Comparison of ENCODE assay signal across 15 cellular contexts in the genomic region with DNA sequence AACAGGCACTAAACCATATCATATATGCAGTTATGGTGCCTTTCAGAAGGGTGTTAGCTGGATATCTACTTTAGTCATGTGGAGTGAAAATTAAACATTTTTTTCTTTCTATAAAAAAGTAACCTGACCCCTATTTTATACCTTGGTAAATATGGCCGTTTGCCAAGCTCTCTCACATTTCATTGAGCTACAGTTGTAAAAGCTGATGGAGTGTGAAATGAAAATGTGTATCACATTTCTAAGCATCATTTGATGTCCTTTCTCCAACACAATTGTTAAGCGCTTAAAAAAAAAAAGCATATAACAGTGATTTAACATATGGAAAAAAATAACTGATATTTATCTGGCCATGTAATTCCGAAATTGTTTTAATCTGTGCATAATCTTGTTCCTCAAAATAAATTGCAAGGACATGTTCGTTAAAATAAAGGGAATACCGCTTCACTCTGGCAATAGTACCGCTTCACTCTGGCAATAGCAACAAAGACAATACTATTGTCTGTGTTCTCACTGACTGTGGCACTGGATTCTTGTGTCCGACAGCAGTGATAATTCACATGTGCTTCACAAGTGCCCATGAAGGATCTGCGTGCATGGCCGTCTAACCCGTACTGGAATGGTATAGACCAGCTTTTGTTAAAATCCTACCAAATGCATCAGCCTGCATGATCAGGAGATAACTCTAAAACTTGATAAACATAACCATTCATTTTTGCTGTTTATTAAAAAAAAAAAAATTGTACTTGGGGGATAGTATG.
A peak's percentile ranks its signal among the peaks of the same experiment; 100 is the strongest.
DNase-seq lines count a peak whose midpoint lies in the region; ATAC-seq and TF ChIP-seq lines count a peak whose summit lies in the region.
"Had no signal": no experiment of that assay in that cellular context is flagged by ENCODE, and none has a peak within 500 bp of the region (broad histone marks: within the 10 kb centered on the region; RNA-seq: fewer than 3 reads in every experiment).

No MANE protein-coding gene starts in this region.

- intact Hi-C loops in PC-3 (cut with micrococcal nuclease) = loop anchor here (1.0 to 10.0 kb wide), 3 partner anchors 63 to 326 kb away; no protein-coding TSS in a partner anchor

- H3K36me3 Mint-ChIP-seq in activated naive CD4-positive, alpha-beta T cell treated with anti-CD3 and anti-CD28 coated beads, Interleukin-2, amount 10 ng/mL, durations not matched to agents 7 days and 5 days = peaks cover 7% of the 10 kb centered on the region

- DNase-seq in LoVo (ENCODE audit: low spot score) = peak; percentile 4
- DNase-seq in NCI-H2107 (lab: John Stamatoyannopoulos, UW) = peak; percentile 86
- DNase-seq in PC-3 = peak; percentile 82
- peak; percentile 47 for DNase-seq in pons (ENCODE audit: low spot score)
- no peak for DNase-seq in caudate nucleus (lab: John Stamatoyannopoulos, UW)
- no peak for DNase-seq in activated naive CD4-positive, alpha-beta T cell treated with anti-CD3 and anti-CD28 coated beads, Interleukin-2, amount 10 ng/mL, durations not matched to agents 7 days and 5 days
- no peak for DNase-seq in HUDEP-2 (lab: John Stamatoyannopoulos, UW; ENCODE audit: unreplicated experiment in 76 of 76)
- DNase-seq: activated CD4-positive, alpha-beta T cell treated with anti-CD3 and anti-CD28 coated beads for 4 hours; activated T-cell treated with anti-CD3 and anti-CD28 coated beads, Interleukin-2, amount 50 U/mL, for 72 hours; amygdala; CD4-positive, CD25-positive, alpha-beta regulatory T cell; ovary had no signal

- no peaks in the 10 kb centered on the region for H4K20me1 ChIP-seq in PC-3 (ENCODE audit: low read length)

- H3K36me3 ChIP-seq in PC-3 (ENCODE audit: low read depth, low read length) = no peaks in the 10 kb centered on the region
- H3K36me3 ChIP-seq: ovary had no signal

- H3K9ac ChIP-seq in PC-3 (ENCODE audit: low read length) = no peak overlapping the region
- H3K9ac ChIP-seq: KMS-11 had no signal

- no peaks in the 10 kb centered on the region for H3F3A ChIP-seq in PC-3 (ENCODE audit: low read length, unreplicated experiment)

- no peaks in the 10 kb centered on the region for H3K27me3 ChIP-seq in PC-3 (ENCODE audit: low read length)
- H3K27me3 ChIP-seq: ovary had no signal

- H3K9me3 ChIP-seq in PC-3 (ENCODE audit: low read length) = no peaks in the 10 kb centered on the region
- H3K9me3 ChIP-seq: ovary had no signal

- H3K4me1 ChIP-seq in PC-3 (ENCODE audit: insufficient read depth, low read length) = peaks cover 14% of the 10 kb centered on the region

- CTCF ChIA-PET in PC-3 (lab: Charles Lee) = no interaction called here
- CTCF ChIA-PET in activated naive CD4-positive, alpha-beta T cell treated with anti-CD3 and anti-CD28 coated beads, Interleukin-2, amount 10 ng/mL, durations not matched to agents 7 days and 5 days (lab: Charles Lee) = interaction anchor here (0.9 to 1.2 kb wide), 3 partner anchors 9 to 387 kb away, joined by 3 to 4 read pairs (median 4); no protein-coding TSS in a partner anchor

- no peak for TF ChIP-seq CTCF in PC-3 (conservative IDR thresholded peaks at IDR 0.05; ENCODE audit: low read depth, low read length)

- peaks cover 4% of the 10 kb centered on the region for H3K4me1 Mint-ChIP-seq in activated naive CD4-positive, alpha-beta T cell treated with anti-CD3 and anti-CD28 coated beads, Interleukin-2, amount 10 ng/mL, durations not matched to agents 7 days and 5 days

- no peak overlapping the region for H3K4me3 Mint-ChIP-seq in activated naive CD4-positive, alpha-beta T cell treated with anti-CD3 and anti-CD28 coated beads, Interleukin-2, amount 10 ng/mL, durations not matched to agents 7 days and 5 days
- H3K4me3 Mint-ChIP-seq: activated T-cell treated with anti-CD3 and anti-CD28 coated beads, Interleukin-2, amount 50 U/mL, for 72 hours; CD4-positive, CD25-positive, alpha-beta regulatory T cell; dendritic cell treated with granulocyte-macrophage colony-stimulating factor and Interleukin-4, amounts not matched to agents 40 ng/mL and 50 ng/mL, for 4 days had no signal

- H3K79me2 ChIP-seq in PC-3 (ENCODE audit: low read length) = no peaks in the 10 kb centered on the region

- POLR2A ChIA-PET in PC-3 (lab: Charles Lee; ENCODE audit: unreplicated experiment) = interaction anchor here (0.6 kb wide), 1 partner anchor 92 kb away, joined by 8 read pairs; no protein-coding TSS in a partner anchor

- no peaks in the 10 kb centered on the region for H3K27me3 Mint-ChIP-seq in activated naive CD4-positive, alpha-beta T cell treated with anti-CD3 and anti-CD28 coated beads, Interleukin-2, amount 10 ng/mL, durations not matched to agents 7 days and 5 days
- H3K27me3 Mint-ChIP-seq: CD4-positive, CD25-positive, alpha-beta regulatory T cell; dendritic cell treated with granulocyte-macrophage colony-stimulating factor and Interleukin-4, amounts not matched to agents 40 ng/mL and 50 ng/mL, for 4 days had no signal

- no peak overlapping the region for H3K27ac ChIP-seq in PC-3 (ENCODE audit: low read length)
- no peak overlapping the region for H3K27ac ChIP-seq in caudate nucleus (ENCODE audit: low read depth, low read length)
- H3K27ac ChIP-seq: KMS-11, ovary had no signal

- H3K4me3 ChIP-seq in PC-3 (ENCODE audit: low read length) = no peak overlapping the region
- H3K4me3 ChIP-seq: ovary had no signal

- ATAC-seq in PC-3 = peak; percentile 93
- ATAC-seq in HG03280 (IDR thresholded peaks at IDR 0.05; ENCODE audit: unreplicated experiment) = no peak
- ATAC-seq: activated T-cell treated with anti-CD3 and anti-CD28 coated beads, Interleukin-2, amount 50 U/mL, for 72 hours had no signal

- peaks cover 4% of the 10 kb centered on the region for H3K9me3 Mint-ChIP-seq in activated naive CD4-positive, alpha-beta T cell treated with anti-CD3 and anti-CD28 coated beads, Interleukin-2, amount 10 ng/mL, durations not matched to agents 7 days and 5 days
- H3K9me3 Mint-ChIP-seq: dendritic cell treated with granulocyte-macrophage colony-stimulating factor and Interleukin-4, amounts not matched to agents 40 ng/mL and 50 ng/mL, for 4 days had no signal

- H3K4me2 ChIP-seq in PC-3 (ENCODE audit: low read length) = peak overlapping the region; percentile 30
- H3K4me2 ChIP-seq: KMS-11 had no signal

- no peak overlapping the region for H2AFZ ChIP-seq in PC-3 (ENCODE audit: low read length)

- no peaks in the 10 kb centered on the region for H3K9me2 ChIP-seq in PC-3 (replicated peaks; ENCODE audit: low read length)

- no TSS peak for BruUV-seq in PC-3 (replicated peaks; lab: Mats Ljungman, UMichigan)

- no peak overlapping the region for H3K27ac Mint-ChIP-seq in activated naive CD4-positive, alpha-beta T cell treated with anti-CD3 and anti-CD28 coated beads, Interleukin-2, amount 10 ng/mL, durations not matched to agents 7 days and 5 days
- H3K27ac Mint-ChIP-seq: activated T-cell treated with anti-CD3 and anti-CD28 coated beads, Interleukin-2, amount 50 U/mL, for 72 hours; CD4-positive, CD25-positive, alpha-beta regulatory T cell; dendritic cell treated with granulocyte-macrophage colony-stimulating factor and Interleukin-4, amounts not matched to agents 40 ng/mL and 50 ng/mL, for 4 days had no signal

Comparison
In these comparisons a context has a peak if more than half of its experiments do, and no peak if none do; other contexts are left out.
1. DNase-seq: peak in LoVo (single experiment), NCI-H2107 (single experiment), PC-3 (single experiment) and pons (single experiment); none in caudate nucleus (0 of 61), activated naive CD4-positive, alpha-beta T cell treated with anti-CD3 and anti-CD28 coated beads, Interleukin-2, amount 10 ng/mL, durations not matched to agents 7 days and 5 days (single experiment) and HUDEP-2 (0 of 76).